1 cellular context compared by ENCODE assay signal in genomic region chr1:42311897-42312296, GRCh38.
TF ChIP-seq lines count a peak whose summit lies in the region.

No MANE protein-coding gene starts in this region.

TF ChIP-seq in SK-N-SH treated with all-trans-retinoic acid at 6 μM for 48 hours, 23 proteins besides CTCF, POLR2A, EP300 and RAD21 (continued from another document):
- no peak for TF ChIP-seq CSRNP3 (CRISPR knock-in tag; IDR thresholded peaks at IDR 0.05)
